1 cellular context compared by ENCODE assay signal in the genomic region with DNA sequence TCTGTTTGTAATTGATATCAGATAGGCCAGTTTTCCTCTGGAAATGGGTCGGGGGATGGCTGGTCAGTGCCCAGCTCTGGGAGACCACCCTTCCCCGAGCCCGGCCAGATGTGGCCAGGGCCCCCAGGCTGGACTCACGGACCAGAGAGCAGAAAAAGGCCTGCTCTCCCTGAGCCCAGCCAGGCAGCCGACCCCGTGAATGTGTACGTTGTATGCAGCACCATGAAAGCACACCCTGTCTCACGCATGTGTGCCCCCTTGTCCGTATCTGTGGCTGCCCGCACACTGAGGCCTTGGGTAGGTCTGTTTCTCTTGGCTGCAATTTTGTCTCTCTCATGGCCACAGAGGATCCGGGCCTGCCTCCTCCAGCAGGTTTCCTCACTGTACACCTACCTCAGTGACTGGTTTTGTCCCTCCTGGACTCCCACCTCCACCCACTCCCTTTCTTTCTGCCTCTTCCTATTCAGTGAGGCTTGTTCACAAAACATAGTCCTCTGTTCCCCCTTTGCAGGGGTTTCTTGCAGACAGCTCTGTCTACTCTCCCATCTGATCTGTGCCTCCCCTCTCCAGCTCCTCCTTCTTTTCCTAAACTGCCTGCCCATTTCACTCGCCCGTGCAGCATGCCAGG.
TF ChIP-seq lines count a peak whose summit lies in the region.

No MANE protein-coding gene starts in this region.

TF ChIP-seq in GM23338, 12 proteins besides CTCF, POLR2A, EP300 and RAD21:
- no peak for TF ChIP-seq JUNB (IDR thresholded peaks at IDR 0.05; ENCODE audit: unreplicated experiment)
TF ChIP-seq in GM23338: peak in this region for 0.
